ENCODE assay signal across 21 cellular contexts in genomic region chr1:32729254-32730046, GRCh38. TPM values are rescaled to one million over a fixed set of nuclear protein-coding genes. Genes with fewer than 3 reads are reported as not detected.
A peak's percentile ranks its signal among the peaks of the same experiment; 100 is the strongest.
DNase-seq lines count a peak whose midpoint lies in the region; ATAC-seq, FAIRE-seq and TF ChIP-seq lines count a peak whose summit lies in the region.
"Had no signal": no experiment of that assay in that cellular context is flagged by ENCODE, and none has a peak within 500 bp of the region (broad histone marks: within the 10 kb centered on the region; RNA-seq: fewer than 3 reads in every experiment).

No MANE protein-coding gene starts in this region.

- no peak overlapping the region for H3K4ac ChIP-seq in neuronal stem cell (ENCODE audit: low read length)

- H4K20me1 ChIP-seq in K562 (replicated peaks; ENCODE audit: control insufficient read depth, insufficient read depth, low read length): no peaks in the 10 kb centered on the region

- H2BK5ac ChIP-seq in neuronal stem cell (ENCODE audit: low read length): peak overlapping the region; percentile 35

- no peaks in the 10 kb centered on the region for H3K79me2 ChIP-seq in K562 (ENCODE audit: control insufficient read depth, insufficient read depth, low read length)

- intact Hi-C loops in K562 (cut with micrococcal nuclease): no loop called here

- in situ Hi-C loops in K562 (cut with MboI): no loop called here
- in situ Hi-C loops in GM13976 (cut with MboI; ENCODE audit: low sequenced_read_pairs, unreplicated experiment): no loop called here

- no peak overlapping the region for H3K18ac ChIP-seq in neuronal stem cell (ENCODE audit: low read length)

- no peak for FAIRE-seq in K562 (lab: Jason Lieb, UNC)

- no peak for TF ChIP-seq EP300 in K562 (IDR thresholded peaks at IDR 0.05; ENCODE audit: low read length)

- 51% methylated on average over 14 of the region's 14 CpGs for WGBS in K562 (ENCODE audit: insufficient coverage, low coverage, missing lambda C conversion rate)
- WGBS in neuronal stem cell (ENCODE audit: extremely low coverage in 2 of 2, insufficient read length in 2 of 2, insufficient replicate concordance in 1 of 2), 2 donors: no CpG with 5 or more reads among the region's 14 CpGs

- 0 out of 4 replicates have a peak, but pooled peaks of 1 of the 2 experiments have one; percentile 3 for TF ChIP-seq RAD21 in K562 (CRISPR knock-in tag; conservative IDR thresholded peaks at IDR 0.05 in 1 of 2, IDR thresholded peaks at IDR 0.05 in 1 of 2)

- H3K36me3 ChIP-seq in K562 (ENCODE audit: control insufficient read depth, insufficient read depth, low read length): no peaks in the 10 kb centered on the region
- no peaks in the 10 kb centered on the region for H3K36me3 ChIP-seq in neuronal stem cell (replicated peaks in 1 of 2; ENCODE audit: control insufficient read depth in 2 of 2, insufficient read depth in 2 of 2, low read length in 2 of 2)
- H3K36me3 ChIP-seq: gastrocnemius medialis, SJCRH30, upper lobe of right lung had no signal

- no peaks in the 10 kb centered on the region for H3K79me1 ChIP-seq in neuronal stem cell (ENCODE audit: low read depth, low read length)

- H3K9me3 ChIP-seq in K562 (replicated peaks; ENCODE audit: control insufficient read depth, insufficient read depth, low read depth, low read length) (no peaks in the 10 kb centered on the region), neuronal stem cell (replicated peaks in 1 of 2; ENCODE audit: control insufficient read depth in 2 of 2, insufficient read depth in 1 of 2, low read depth in 1 of 2, low read length in 2 of 2) (no peaks in the 10 kb centered on the region)
- H3K9me3 ChIP-seq: gastrocnemius medialis, mucosa of descending colon, SJCRH30, upper lobe of right lung had no signal

- H3K23ac ChIP-seq in neuronal stem cell (ENCODE audit: low read depth, low read length, poor library complexity): no peak overlapping the region

- H3K27me3 ChIP-seq in K562 (ENCODE audit: control insufficient read depth in 2 of 2, insufficient read depth in 2 of 2, low read length in 2 of 2) (no peaks in the 10 kb centered on the region), neuronal stem cell (ENCODE audit: control insufficient read depth in 3 of 3, insufficient read depth in 3 of 3, low read depth in 1 of 3, low read length in 3 of 3) (peaks cover 0 to 6% (median 0%) of the 10 kb centered on the region in 3 experiments)
- H3K27me3 ChIP-seq: gastrocnemius medialis, SJCRH30, upper lobe of right lung had no signal

- no peak overlapping the region for H3K4me3 ChIP-seq in K562
- no peak overlapping the region for H3K4me3 ChIP-seq in neuronal stem cell (ENCODE audit: low read length in 2 of 2)
- H3K4me3 ChIP-seq: gastrocnemius medialis, mucosa of descending colon, SJCRH30, upper lobe of right lung had no signal

- no peak overlapping the region for H2BK15ac ChIP-seq in neuronal stem cell (ENCODE audit: low read length)

- DNase-seq in NCI-H1694 treated with DMSO at 0.1 percent for 48 hours (lab: John Stamatoyannopoulos, UW) (peak; percentile 9), NCI-H1694 (lab: John Stamatoyannopoulos, UW) (no peak), NCI-H2171 (lab: John Stamatoyannopoulos, UW) (peak; percentile 19), K562 (ENCODE audit: extremely low read depth in 1 of 4, low spot score in 3 of 4) (peak in 2 of 4 experiments; percentile 33 to 56), neuronal stem cell (ENCODE audit: low spot score) (no peak), GM13976 (ENCODE audit: low spot score) (no peak), HuH-7.5 (ENCODE audit: low spot score) (no peak)
- DNase-seq: activated CD4-positive, alpha-beta T cell treated with anti-CD3 and anti-CD28 coated beads, Interleukin-2, amount 10 ng/mL, durations not matched to agents 24 days and 14 days; aorta; gastrocnemius medialis; GF-D8; hypothalamus; mucosa of descending colon; NCI-H1436 treated with DMSO at 0.1 percent for 48 hours; NCI-H774; T-helper 17 cell; upper lobe of right lung had no signal

- H3K9ac ChIP-seq in K562 (ENCODE audit: insufficient read depth in 1 of 2, low read depth in 2 of 2, low read length in 2 of 2) (peak overlapping the region in 1 of 2 experiments; percentile 27; a peak in 1 of 4 replicates), neuronal stem cell (ENCODE audit: low read depth, low read length, poor library complexity) (no peak overlapping the region)

- H2BK12ac ChIP-seq in neuronal stem cell (ENCODE audit: low read length): peak overlapping the region; percentile 5

- CTCF ChIA-PET in K562 (lab: Yijun Ruan, JAX; ENCODE audit: low intra/inter-chr PET ratio): no interaction called here

- H4K91ac ChIP-seq in neuronal stem cell (ENCODE audit: low read depth, low read length, poor library complexity): no peak overlapping the region

- H3K4me2 ChIP-seq in K562 (ENCODE audit: insufficient read depth, low read length) (no peak overlapping the region), neuronal stem cell (ENCODE audit: insufficient read depth, low read length, poor library complexity, severe bottlenecking) (no peak overlapping the region)

- no peaks in the 10 kb centered on the region for H3K9me1 ChIP-seq in K562 (ENCODE audit: control insufficient read depth, insufficient read depth, low read length)

- peak overlapping the region; percentile 10 for H2AK5ac ChIP-seq in neuronal stem cell (ENCODE audit: low read depth, low read length)

- H3K27ac ChIP-seq in K562 (ENCODE audit: extremely low read depth, low read depth, low read length) (no peak overlapping the region), neuronal stem cell (replicated peaks; ENCODE audit: low read length) (no peak overlapping the region)
- H3K27ac ChIP-seq: gastrocnemius medialis, SJCRH30, upper lobe of right lung had no signal

- H3K4me1 ChIP-seq in K562 (replicated peaks in 1 of 2; ENCODE audit: control insufficient read depth in 2 of 2, insufficient read depth in 2 of 2, low read length in 2 of 2) (peaks cover 26 to 37% of the 10 kb centered on the region in 2 experiments), neuronal stem cell (ENCODE audit: control insufficient read depth in 2 of 2, insufficient read depth in 1 of 2, low read depth in 1 of 2, low read length in 2 of 2) (peaks cover 20% of the 10 kb centered on the region in 2 donors)

- no peak for TF ChIP-seq POLR2A in K562 (conservative IDR thresholded peaks at IDR 0.05)

- POLR2A ChIA-PET in K562 (lab: Yijun Ruan, JAX): interaction anchor here (0.5 to 3.3 kb wide), 17 partner anchors 9 to 765 kb away, joined by 3 to 33 read pairs (median 5); a partner anchor contains a TSS

- no peak overlapping the region for H2BK120ac ChIP-seq in neuronal stem cell (ENCODE audit: low read depth, low read length)

- BruUV-seq in K562 (replicated peaks; lab: Mats Ljungman, UMichigan): no TSS peak

- TF ChIP-seq CTCF in K562 (IDR thresholded peaks at IDR 0.05 in 2 of 3, conservative IDR thresholded peaks at IDR 0.05 in 1 of 3; ENCODE audit: insufficient read depth in 2 of 3, low read depth in 1 of 3, low read length in 3 of 3): peak; percentile 22 to 33 (median 32); a peak in 4 of 6 replicates
- no peak for TF ChIP-seq CTCF in GM13976 (IDR thresholded peaks at IDR 0.05; ENCODE audit: borderline replicate concordance, control extremely low read depth, extremely low read depth, insufficient read depth, missing control alignments)

- ATAC-seq in K562 (peak; percentile 42), HG02759 (IDR thresholded peaks at IDR 0.05; ENCODE audit: unreplicated experiment) (no peak)
- ATAC-seq: gastrocnemius medialis, T-helper 17 cell, upper lobe of right lung had no signal

- no peak overlapping the region for H4K8ac ChIP-seq in neuronal stem cell (ENCODE audit: low read depth, low read length)

- H3K14ac ChIP-seq in neuronal stem cell (ENCODE audit: low read length): no peak overlapping the region

- H2AFZ ChIP-seq in K562 (ENCODE audit: low read depth, low read length) (0 out of 2 replicates have a peak overlapping the region, but pooled peaks have one; percentile 11), neuronal stem cell (ENCODE audit: low read length) (no peak overlapping the region)

TF ChIP-seq in K562, 482 proteins besides CTCF, POLR2A, EP300 and RAD21 (continues in another document):
- 0 out of 4 replicates have a peak, but pooled peaks of 1 of the 2 experiments have one; percentile 40 for TF ChIP-seq UBTF (IDR thresholded peaks at IDR 0.05; ENCODE audit: borderline replicate concordance in 1 of 2, low read depth in 2 of 2, low read length in 2 of 2)

RNA-seq across cellular contexts. Expression of gene SYNC, which starts 26.9 kb away (rescaled TPM):
- total RNA-seq in K562 (2011; cell fraction: chromatin; rRNA removed; ENCODE audit: low replicate concordance): 2.1 and 2.4 TPM in 2 replicates
- total RNA-seq in K562 (2011; cell fraction: nucleolus; rRNA removed): 1.7 and 1.8 TPM in 2 replicates
- 1.2 and 1.5 TPM in 2 replicates for total RNA-seq in K562 (2011; cell fraction: nucleoplasm; rRNA removed)
- total RNA-seq in K562 (2014; rRNA removed): 0.86 and 1.1 TPM in 2 replicates
- total RNA-seq in K562 (2014; rRNA removed; fragmentation: Illumina TruSeq; extraction: Trizol): 0.83 and 0.91 TPM in 2 replicates
- total RNA-seq in K562 (2015; rRNA removed; fragmentation: Illumina TruSeq; extraction: Trizol): 0.87 and 1.1 TPM in 2 replicates
- total RNA-seq in K562 (2021): 0.62 and 0.87 TPM in 2 replicates
- 0.43 and 0.98 TPM in 2 replicates for polyA plus RNA-seq in K562 (2011; rRNA removed)
- 0.16 and 0.22 TPM in 2 replicates for polyA plus RNA-seq in K562 (2011; cell fraction: cytosol; rRNA removed)
- polyA plus RNA-seq in K562 (2011; cell fraction: nucleus; rRNA removed): 0.37 and 0.92 TPM in 2 replicates
- 0.26 and 0.47 TPM in 2 replicates for polyA plus RNA-seq in K562 (2012)
- 0.84 and 1.1 TPM in 2 replicates for polyA plus RNA-seq in K562 (2014; fragmentation: Illumina TruSeq; extraction: Trizol)
- under 1 TPM; 0.49 to 0.74 TPM for polyA plus RNA-seq in K562 (2014; fragmentation: Nextera tagmentation; extraction: Ambion mirVana)
- 0.88 and 1.1 TPM in 2 replicates for polyA plus RNA-seq in K562 (2014; rRNA removed)
- polyA minus RNA-seq in K562 (2011; rRNA and poly(A)+ RNA removed): 1.2 and 1.3 TPM in 2 replicates
- 0.73 and 0.76 TPM in 2 replicates for polyA minus RNA-seq in K562 (2011; cell fraction: cytosol; rRNA and poly(A)+ RNA removed)
- polyA minus RNA-seq in K562 (2011; cell fraction: nucleus; rRNA and poly(A)+ RNA removed): 0.22 and 0.54 TPM in 2 replicates
- polyA plus RNA-seq in neuronal stem cell (2013, experiment 1 of 2): 0.03 TPM
- 0.03 TPM for polyA plus RNA-seq in neuronal stem cell (2013, experiment 2 of 2)
- total RNA-seq: activated CD4-positive, alpha-beta T cell treated with anti-CD3 and anti-CD28 coated beads, Interleukin-2, amount 10 ng/mL, durations not matched to agents 24 days and 14 days; activated T-helper 1 cell treated with anti-CD3 and anti-CD28 coated beads, Interleukin-12 subunit alpha, Interleukin-12 subunit beta, Interleukin-2, Interleukin-4 antibody, amounts not matched to agents 30 ng/mL and 10 ng/mL and 1 ng/mL, durations not matched to agents 14 hours and 24 hours and 36 hours; progenitor cell of endocrine pancreas; T-helper 17 cell had no signal

Comparison
In these comparisons a context has a peak if more than half of its experiments do, and no peak if none do; other contexts are left out.
1. DNase-seq: peak in NCI-H1694 treated with DMSO at 0.1 percent for 48 hours (single experiment) and NCI-H2171 (single experiment); none in NCI-H1694 (single experiment), neuronal stem cell (single experiment), GM13976 (single experiment) and HuH-7.5 (single experiment).